20 cellular contexts compared by ENCODE assay signal in the genomic region with DNA sequence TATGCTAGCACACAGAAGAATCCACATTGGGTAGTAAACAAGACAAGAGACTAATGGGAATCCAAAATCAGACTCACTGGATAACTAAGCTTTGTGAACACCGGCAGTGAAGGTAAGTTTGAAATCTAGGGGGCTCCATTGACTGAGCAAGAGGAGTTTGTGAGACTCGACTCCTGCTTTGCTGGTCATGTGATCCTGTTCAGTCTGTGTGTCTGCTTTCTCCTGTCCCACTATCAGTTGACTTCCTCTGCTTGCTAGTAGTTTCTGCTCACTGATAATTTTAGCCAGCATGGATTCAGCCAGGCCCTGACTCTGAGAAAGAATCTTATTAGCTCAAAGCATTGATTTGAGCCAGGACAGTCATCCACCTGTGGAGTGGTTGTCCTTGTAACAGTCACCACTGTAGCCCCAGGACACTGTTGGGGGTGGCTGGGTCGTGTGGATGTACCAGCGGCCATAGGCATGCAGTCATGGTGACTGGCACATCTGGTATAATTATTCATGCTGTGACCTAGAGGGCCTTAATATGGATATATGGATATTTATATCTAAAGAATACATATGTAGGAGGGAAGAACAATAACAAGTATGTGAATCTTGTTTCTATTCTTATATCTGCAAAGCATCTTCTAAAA. TPM values are rescaled to one million over a fixed set of nuclear protein-coding genes. Genes with fewer than 3 reads are reported as not detected.
DNase-seq lines count a peak whose midpoint lies in the region; TF ChIP-seq lines count a peak whose summit lies in the region.
"Had no signal": no experiment of that assay in that cellular context is flagged by ENCODE, and none has a peak within 500 bp of the region (broad histone marks: within the 10 kb centered on the region; RNA-seq: fewer than 3 reads in every experiment).

No MANE protein-coding gene starts in this region.

- H4K20me1 ChIP-seq in Loucy (ENCODE audit: insufficient read depth, low read length, poor library complexity, severe bottlenecking) (no peaks in the 10 kb centered on the region), neural progenitor cell (ENCODE audit: low read depth) (no peaks in the 10 kb centered on the region)

- peak overlapping the region in 1 of 8 donors; percentile 18 for H3K4me3 Mint-ChIP-seq in CD4-positive, alpha-beta memory T cell
- H3K4me3 Mint-ChIP-seq in endodermal cell = no peak overlapping the region
- H3K4me3 Mint-ChIP-seq in neural progenitor cell = no peak overlapping the region
- H3K4me3 Mint-ChIP-seq: HFFc6 had no signal

- H3K9me3 ChIP-seq in CD4-positive, alpha-beta memory T cell (ENCODE audit: control insufficient read depth in 1 of 2, low read length in 2 of 2) = no peaks in the 10 kb centered on the region
- H3K9me3 ChIP-seq in Loucy (ENCODE audit: insufficient read depth, low read depth, low read length) (no peaks in the 10 kb centered on the region), endodermal cell (ENCODE audit: control insufficient read depth, low read length) (peaks cover 17% of the 10 kb centered on the region), neural progenitor cell (ENCODE audit: low read depth) (no peaks in the 10 kb centered on the region)
- H3K9me3 ChIP-seq: A549, MG63, SK-N-SH had no signal

- H3K36me3 Mint-ChIP-seq in CD4-positive, alpha-beta memory T cell = no peaks in the 10 kb centered on the region
- H3K36me3 Mint-ChIP-seq in endodermal cell (ENCODE audit: low read depth) = peaks cover 4% of the 10 kb centered on the region
- peaks cover 3% of the 10 kb centered on the region for H3K36me3 Mint-ChIP-seq in neural progenitor cell

- H3F3A ChIP-seq in Loucy (ENCODE audit: low read depth) (no peaks in the 10 kb centered on the region), neural progenitor cell (ENCODE audit: low read depth) (no peaks in the 10 kb centered on the region)

- no peaks in the 10 kb centered on the region for H3K9me2 ChIP-seq in Loucy (replicated peaks; ENCODE audit: low read depth, low read length)
- H3K9me2 ChIP-seq: SK-N-SH had no signal

- 86 to 96% methylated on average over 3 to 4 of the region's 4 CpGs for WGBS in endodermal cell (ENCODE audit: insufficient coverage in 1 of 2, insufficient read length in 1 of 2), 2 experiments

- H3K27me3 Mint-ChIP-seq in CD4-positive, alpha-beta memory T cell = peaks cover 0 to 3% of the 10 kb centered on the region in 2 donors
- peaks cover 31% of the 10 kb centered on the region for H3K27me3 Mint-ChIP-seq in endodermal cell (ENCODE audit: insufficient read depth)
- H3K27me3 Mint-ChIP-seq in neural progenitor cell (ENCODE audit: insufficient read depth, low read depth) = no peaks in the 10 kb centered on the region

- no peaks in the 10 kb centered on the region for H3K36me3 ChIP-seq in CD4-positive, alpha-beta memory T cell (ENCODE audit: insufficient read depth, low read length)
- H3K36me3 ChIP-seq in Loucy (ENCODE audit: insufficient read depth, low read length) (no peaks in the 10 kb centered on the region), endodermal cell (ENCODE audit: control insufficient read depth, insufficient read depth, low read length) (no peaks in the 10 kb centered on the region), neural progenitor cell (no peaks in the 10 kb centered on the region), brain microvascular endothelial cell (replicated peaks) (no peaks in the 10 kb centered on the region)
- H3K36me3 ChIP-seq: MG63 had no signal

- POLR2A ChIA-PET in CD4-positive, alpha-beta memory T cell (lab: Charles Lee; ENCODE audit: partially characterized antibody) = no interaction called here

- no peak overlapping the region for H3K27ac ChIP-seq in CD4-positive, alpha-beta memory T cell (ENCODE audit: low read depth, low read length)
- H3K27ac ChIP-seq in endodermal cell (ENCODE audit: low read depth, low read length) (no peak overlapping the region), neural progenitor cell (no peak overlapping the region), brain microvascular endothelial cell (no peak overlapping the region)
- H3K27ac ChIP-seq: A549 had no signal

- CTCF ChIA-PET in CD4-positive, alpha-beta memory T cell (lab: Charles Lee; ENCODE audit: partially characterized antibody) = interaction anchor here (1.3 kb wide), 1 partner anchor 11 kb away, joined by 4 read pairs; no protein-coding TSS in a partner anchor

- intact Hi-C loops in CD4-positive, alpha-beta memory T cell (cut with micrococcal nuclease) = no loop called here

- no peak overlapping the region for H3K4me3 ChIP-seq in CD4-positive, alpha-beta memory T cell (ENCODE audit: low read length in 2 of 2)
- H3K4me3 ChIP-seq in Loucy (ENCODE audit: low read length, poor library complexity, severe bottlenecking) (no peak overlapping the region), endodermal cell (ENCODE audit: low read length) (no peak overlapping the region), neural progenitor cell (no peak overlapping the region), brain microvascular endothelial cell (ENCODE audit: low read depth, low read length) (no peak overlapping the region)
- H3K4me3 ChIP-seq: A549, MG63 had no signal

- TF ChIP-seq CTCF in Loucy (conservative IDR thresholded peaks at IDR 0.05; ENCODE audit: low read length) (no peak; the same call in 1 of the 2 replicates), endodermal cell (conservative IDR thresholded peaks at IDR 0.05) (no peak), neural progenitor cell (IDR thresholded peaks at IDR 0.05) (no peak), brain microvascular endothelial cell (IDR thresholded peaks at IDR 0.05; ENCODE audit: low read depth, low read length, missing control alignments) (no peak)

- H3K4me1 Mint-ChIP-seq in CD4-positive, alpha-beta memory T cell = peaks cover 4 to 19% (median 11%) of the 10 kb centered on the region in 4 donors
- peaks cover 3% of the 10 kb centered on the region for H3K4me1 Mint-ChIP-seq in endodermal cell
- H3K4me1 Mint-ChIP-seq in neural progenitor cell = no peaks in the 10 kb centered on the region

- no peak overlapping the region for H3K9ac ChIP-seq in Loucy (ENCODE audit: low read depth, low read length, poor library complexity, severe bottlenecking)
- no peak overlapping the region for H3K9ac ChIP-seq in endodermal cell (ENCODE audit: extremely low read depth, low read length, poor library complexity, severe bottlenecking)
- H3K9ac ChIP-seq in neural progenitor cell = no peak overlapping the region
- H3K9ac ChIP-seq: SK-N-SH had no signal

- DNase-seq in CD4-positive, alpha-beta memory T cell = no peak
- DNase-seq in endodermal cell (no peak), neural progenitor cell (ENCODE audit: low spot score) (no peak), foreskin melanocyte (no peak), epidermal melanocyte (ENCODE audit: insufficient read length, low spot score) (no peak), brain microvascular endothelial cell (no peak), 8988T (no peak)
- DNase-seq: C1 segment of cervical spinal cord, EL, GOT3, HFFc6, MG63, NCI-H1092, NCI-H146, NCI-H2081, NCI-H510A, NCI-H82, SK-N-SH had no signal

- H3K27me3 ChIP-seq in CD4-positive, alpha-beta memory T cell (ENCODE audit: insufficient read depth, low read length) = no peaks in the 10 kb centered on the region
- peaks cover 7% of the 10 kb centered on the region for H3K27me3 ChIP-seq in Loucy (ENCODE audit: insufficient read depth, low read length, poor library complexity, severe bottlenecking)
- H3K27me3 ChIP-seq in endodermal cell (ENCODE audit: control insufficient read depth, insufficient read depth, low read length, poor library complexity, severe bottlenecking) = peaks cover 21% of the 10 kb centered on the region
- H3K27me3 ChIP-seq in neural progenitor cell = no peaks in the 10 kb centered on the region
- no peaks in the 10 kb centered on the region for H3K27me3 ChIP-seq in brain microvascular endothelial cell (replicated peaks)
- H3K27me3 ChIP-seq: MG63 had no signal

- no peaks in the 10 kb centered on the region for H3K79me2 ChIP-seq in Loucy (ENCODE audit: insufficient read depth, low read length)
- H3K79me2 ChIP-seq in neural progenitor cell (ENCODE audit: low read depth) = no peaks in the 10 kb centered on the region

- peaks cover 0 to 18% (median 8%) of the 10 kb centered on the region in 8 donors for H3K9me3 Mint-ChIP-seq in CD4-positive, alpha-beta memory T cell
- H3K9me3 Mint-ChIP-seq in endodermal cell (peaks cover 12% of the 10 kb centered on the region), neural progenitor cell (peaks cover 13% of the 10 kb centered on the region)
- H3K9me3 Mint-ChIP-seq: HFFc6 had no signal

- H3K27ac Mint-ChIP-seq in CD4-positive, alpha-beta memory T cell = peak overlapping the region in 4 of 7 donors; percentile 9 to 79 (median 13)
- peak overlapping the region; percentile 41 for H3K27ac Mint-ChIP-seq in endodermal cell
- no peak overlapping the region for H3K27ac Mint-ChIP-seq in neural progenitor cell
- H3K27ac Mint-ChIP-seq: HFFc6 had no signal

- 0 out of 2 replicates have a peak overlapping the region, but pooled peaks have one; percentile 45 for H2AFZ ChIP-seq in Loucy (ENCODE audit: low read length)
- peak overlapping the region; percentile 67 for H2AFZ ChIP-seq in neural progenitor cell (replicated peaks)

- in situ Hi-C loops in brain microvascular endothelial cell (cut with HindIII; ENCODE audit: low pct_ligation_motif_present, low sequenced_read_pairs) = no loop called here

- H3K4me2 ChIP-seq in Loucy (ENCODE audit: low read depth, low read length, poor library complexity, severe bottlenecking) (peak overlapping the region; percentile 17), neural progenitor cell (no peak overlapping the region)
- H3K4me2 ChIP-seq: A549, SK-N-SH had no signal

- H3K4me1 ChIP-seq in CD4-positive, alpha-beta memory T cell (ENCODE audit: insufficient read depth, low read length) = peaks cover 6% of the 10 kb centered on the region
- H3K4me1 ChIP-seq in Loucy (ENCODE audit: insufficient read depth, low read length, poor library complexity, severe bottlenecking) (peaks cover 15% of the 10 kb centered on the region), endodermal cell (ENCODE audit: control insufficient read depth, insufficient read depth, low read length) (no peaks in the 10 kb centered on the region), neural progenitor cell (no peaks in the 10 kb centered on the region)
- H3K4me1 ChIP-seq: A549 had no signal

RNA-seq across cellular contexts. Expression of a gene that starts 44.4 kb away (rescaled TPM):
- total RNA-seq in CD4-positive, alpha-beta memory T cell = under 1 TPM in 1 of 2 experiments, not detected in 1; 0.06 TPM
- polyA plus RNA-seq in CD4-positive, alpha-beta memory T cell = not detected
- total RNA-seq in endodermal cell = under 1 TPM; 0.80 to 0.99 TPM
- polyA plus RNA-seq in endodermal cell (2013, experiment 1 of 2) = 0.78 TPM
- polyA plus RNA-seq in endodermal cell (2013, experiment 2 of 2) = 0.66 TPM
- total RNA-seq in neural progenitor cell (ENCODE audit: low replicate concordance) = 0.13 and 0.99 TPM in 2 replicates
